Comparison of ENCODE assay signal across 26 cellular contexts in genomic region chr22:25553131-25553530, GRCh38.
"Had no signal": no experiment of that assay in that cellular context is flagged by ENCODE, and none has a peak within 500 bp of the region (broad histone marks: within the 10 kb centered on the region; RNA-seq: fewer than 3 reads in every experiment).

No MANE protein-coding gene starts in this region.

- H3K9me3 Mint-ChIP-seq: activated CD8-positive, alpha-beta T cell treated with anti-CD3 and anti-CD28 coated beads for 36 hours; activated T-cell treated with anti-CD3 and anti-CD28 coated beads, Interleukin-2, amount 50 U/mL, for 4 hours; activated T-helper 17 cell treated with anti-CD3 and anti-CD28 coated beads, Interleukin-2, amount 50 U/mL, for 72 hours; central memory CD8-positive, alpha-beta T cell; dendritic cell treated with granulocyte-macrophage colony-stimulating factor and Interleukin-4, amounts not matched to agents 40 ng/mL and 50 ng/mL, for 4 days had no signal

- H3K27ac Mint-ChIP-seq: activated CD8-positive, alpha-beta T cell treated with anti-CD3 and anti-CD28 coated beads for 36 hours; activated naive CD8-positive, alpha-beta T cell; activated T-helper 17 cell treated with anti-CD3 and anti-CD28 coated beads, Interleukin-2, amount 50 U/mL, for 72 hours; dendritic cell treated with granulocyte-macrophage colony-stimulating factor and Interleukin-4, amounts not matched to agents 40 ng/mL and 50 ng/mL, for 4 days; endodermal cell had no signal

- H3K36me3 Mint-ChIP-seq: activated naive CD8-positive, alpha-beta T cell had no signal

- H3K27me3 Mint-ChIP-seq: activated CD8-positive, alpha-beta T cell treated with anti-CD3 and anti-CD28 coated beads for 36 hours; activated naive CD8-positive, alpha-beta T cell had no signal

- H3K27ac ChIP-seq: brain microvascular endothelial cell, coronary artery, dorsolateral prefrontal cortex had no signal

- H3K4me1 Mint-ChIP-seq: activated T-helper 17 cell treated with anti-CD3 and anti-CD28 coated beads, Interleukin-2, amount 50 U/mL, for 72 hours; central memory CD8-positive, alpha-beta T cell; endodermal cell had no signal

- H3K27me3 ChIP-seq: brain microvascular endothelial cell, dorsolateral prefrontal cortex had no signal

- H3K36me3 ChIP-seq: brain microvascular endothelial cell had no signal

- H3K4me3 Mint-ChIP-seq: activated CD8-positive, alpha-beta T cell treated with anti-CD3 and anti-CD28 coated beads for 36 hours; activated naive CD8-positive, alpha-beta T cell; activated T-cell treated with anti-CD3 and anti-CD28 coated beads, Interleukin-2, amount 50 U/mL, for 4 hours; activated T-helper 17 cell treated with anti-CD3 and anti-CD28 coated beads, Interleukin-2, amount 50 U/mL, for 72 hours; central memory CD8-positive, alpha-beta T cell; dendritic cell treated with granulocyte-macrophage colony-stimulating factor and Interleukin-4, amounts not matched to agents 40 ng/mL and 50 ng/mL, for 4 days; endodermal cell had no signal

- DNase-seq: activated CD4-positive, alpha-beta T cell treated with anti-CD3 and anti-CD28 coated beads for 1 hour; activated CD4-positive, alpha-beta T cell treated with anti-CD3 and anti-CD28 coated beads for 4 hours; activated CD4-positive, alpha-beta T cell treated with anti-CD3 and anti-CD28 coated beads, Interleukin-2, amount 50 U/mL, for 1 hour; activated CD4-positive, alpha-beta T cell treated with anti-CD3 and anti-CD28 coated beads, Interleukin-2, amount 50 U/mL, for 48 hours; activated CD8-positive, alpha-beta memory T cell treated with anti-CD3 and anti-CD28 coated beads for 24 hours; activated CD8-positive, alpha-beta T cell treated with anti-CD3 and anti-CD28 coated beads for 36 hours; activated effector memory CD4-positive, alpha-beta T cell treated with Interleukin-2 at 50 U/mL for 16 hours; activated gamma-delta T cell treated with Interleukin-2 at 50 U/mL for 16 hours; activated naive CD4-positive, alpha-beta T cell treated with anti-CD3 and anti-CD28 coated beads, Interleukin-2, amount 50 U/mL, for 16 hours; activated naive CD4-positive, alpha-beta T cell treated with Interleukin-2 at 50 U/mL for 16 hours; activated T-cell treated with anti-CD3 and anti-CD28 coated beads, Interleukin-2, amount 50 U/mL, for 4 hours; amniotic stem cell; anterior cingulate cortex; dorsolateral prefrontal cortex; effector memory CD4-positive, alpha-beta T cell; endodermal cell had no signal

- ATAC-seq: activated CD8-positive, alpha-beta T cell treated with anti-CD3 and anti-CD28 coated beads for 36 hours; activated T-cell treated with anti-CD3 and anti-CD28 coated beads, Interleukin-2, amount 50 U/mL, for 4 hours; activated T-helper 17 cell treated with anti-CD3 and anti-CD28 coated beads, Interleukin-2, amount 50 U/mL, for 72 hours; esophagus mucosa had no signal

- H3K4me3 ChIP-seq: coronary artery, dorsolateral prefrontal cortex had no signal

- FAIRE-seq: astrocyte, bronchial epithelial cell, frontal cortex had no signal
